Comparison of ENCODE assay signal across 8 cellular contexts in the genomic region with DNA sequence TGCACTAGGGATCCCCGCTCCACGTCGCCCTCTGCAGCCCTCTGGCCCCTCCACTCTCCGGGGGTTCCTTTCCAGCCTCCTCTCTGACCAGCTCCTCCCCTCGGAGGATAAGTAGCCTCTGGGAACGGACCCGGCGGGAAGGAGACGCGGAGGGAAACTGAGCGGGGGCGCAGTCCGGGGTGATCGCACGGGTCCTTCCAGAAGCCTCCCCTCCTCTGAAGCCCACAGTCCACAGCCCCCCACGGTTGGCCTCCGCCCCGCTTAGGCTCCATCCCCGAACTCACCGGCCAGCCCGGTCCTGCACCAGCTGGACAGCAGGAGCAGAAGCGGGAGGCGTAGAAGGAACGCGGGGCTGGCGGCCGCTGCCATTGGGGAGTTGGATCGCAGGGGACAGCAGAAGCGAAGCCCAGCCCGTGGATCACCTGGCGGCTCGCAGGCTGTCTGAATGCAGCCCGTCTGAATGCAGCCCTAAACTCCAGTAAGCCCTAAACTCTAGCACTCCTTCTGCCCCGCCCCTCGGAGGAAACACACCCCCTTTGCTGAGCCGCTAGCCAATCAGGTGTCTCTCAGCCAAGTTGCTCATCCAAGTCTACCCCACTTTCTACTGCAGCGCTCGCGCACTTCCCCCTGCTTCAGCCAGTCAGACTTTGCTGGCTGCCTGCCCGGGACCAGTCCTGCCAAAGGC. TPM values are rescaled to one million over a fixed set of nuclear protein-coding genes. Genes with fewer than 3 reads are reported as not detected.
DNase-seq lines count a peak whose midpoint lies in the region; ATAC-seq and TF ChIP-seq lines count a peak whose summit lies in the region.

A gene with protein sequence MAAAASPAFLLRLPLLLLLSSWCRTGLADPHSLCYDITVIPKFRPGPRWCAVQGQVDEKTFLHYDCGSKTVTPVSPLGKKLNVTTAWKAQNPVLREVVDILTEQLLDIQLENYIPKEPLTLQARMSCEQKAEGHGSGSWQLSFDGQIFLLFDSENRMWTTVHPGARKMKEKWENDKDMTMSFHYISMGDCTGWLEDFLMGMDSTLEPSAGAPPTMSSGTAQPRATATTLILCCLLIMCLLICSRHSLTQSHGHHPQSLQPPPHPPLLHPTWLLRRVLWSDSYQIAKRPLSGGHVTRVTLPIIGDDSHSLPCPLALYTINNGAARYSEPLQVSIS (minus strand): TSS at position 480 of the 685 bp plus-strand sequence. CDS start 111 bp downstream, at position 369.

- no peak within 1 kb of the TSS for H3K56ac ChIP-seq in H9 (ENCODE audit: insufficient read length, low read depth, low read length)

- no peak within 1 kb of the TSS for H4K91ac ChIP-seq in H9 (ENCODE audit: insufficient read length, low read depth, low read length)

- no peak within 1 kb of the TSS for H2BK20ac ChIP-seq in H9 (ENCODE audit: low read depth, low read length, poor library complexity, severe bottlenecking)

- no peaks in the 10 kb centered on the region for H4K20me1 ChIP-seq in H9 (ENCODE audit: control insufficient read depth, insufficient read depth, insufficient read length)

- H2BK15ac ChIP-seq in H9 (ENCODE audit: low read depth, low read length), result no peak within 1 kb of the TSS

- no peak within 1 kb of the TSS for H4K8ac ChIP-seq in H9 (replicated peaks; ENCODE audit: insufficient read length, low read depth, low read length)

- no peaks in the 10 kb centered on the region for H3K79me1 ChIP-seq in H9 (ENCODE audit: insufficient read depth, low read depth, low read length, poor library complexity, severe bottlenecking)

- peak; percentile 95 for DNase-seq in AG08396 (ENCODE audit: low spot score)
- peak; percentile 97 for DNase-seq in H9
- peak; percentile 82 to 92 for DNase-seq in NCI-H524 (lab: John Stamatoyannopoulos, UW)
- peak; percentile 84 to 89 for DNase-seq in activated CD4-positive, alpha-beta T cell treated with anti-CD3 and anti-CD28 coated beads, Interleukin-2, amount 50 U/mL, for 48 hours
- DNase-seq in dermis microvascular lymphatic vessel endothelial cell (ENCODE audit: low read depth in 2 of 2), result peak; percentile 77 to 95
- DNase-seq in left kidney (ENCODE audit: low read depth, low spot score), result peak; percentile 97
- DNase-seq in stimulated activated CD4-positive, alpha-beta T cell treated with anti-CD3 and anti-CD28 coated beads, Interleukin-15, amount 100 ng/mL, for 24 hours, result peak; percentile 91

- H3K27me3 ChIP-seq in H9 (ENCODE audit: insufficient read depth, low read length), result peaks cover 47% of the 10 kb centered on the region

- H3K9me3 Mint-ChIP-seq in H9, result peaks cover 4 to 6% of the 10 kb centered on the region in 2 experiments; a peak in 4 of 5 replicates

- no peak within 1 kb of the TSS for H3K18ac ChIP-seq in H9 (ENCODE audit: insufficient read length, low read depth, low read length)

- H4K5ac ChIP-seq in H9 (ENCODE audit: insufficient read length, low read depth, low read length), result no peak within 1 kb of the TSS

- no peak for ATAC-seq in HG03025 (IDR thresholded peaks at IDR 0.05; ENCODE audit: low FRiP score, unreplicated experiment)

- no peak within 1 kb of the TSS for H3T11ph ChIP-seq in H9 (ENCODE audit: low read length)

- peaks cover 12 to 19% of the 10 kb centered on the region in 2 experiments for H3K4me1 Mint-ChIP-seq in H9

- no peak within 1 kb of the TSS for H3K4ac ChIP-seq in H9 (ENCODE audit: low read depth, low read length)

- H3K27me3 Mint-ChIP-seq in H9 (ENCODE audit: low read depth), result peaks cover 94% of the 10 kb centered on the region

- H3K36me3 Mint-ChIP-seq in H9 (ENCODE audit: insufficient read depth in 1 of 3, low read depth in 3 of 3), result no peaks in the 10 kb centered on the region; a peak in 1 of 7 replicates

- peak within 1 kb of the TSS; percentile 78 for H3K4me2 ChIP-seq in H9 (ENCODE audit: insufficient read depth, insufficient read length, low read length)

- no peak within 1 kb of the TSS for H3K9ac ChIP-seq in H9 (ENCODE audit: extremely low read depth, insufficient read length, low read length)

- TF ChIP-seq CTCF in H9 (conservative IDR thresholded peaks at IDR 0.05), result no peak

- no peaks in the 10 kb centered on the region for H3K79me2 ChIP-seq in H9 (ENCODE audit: insufficient read depth, low read length)

- peaks cover 19% of the 10 kb centered on the region for H3K23me2 ChIP-seq in H9 (ENCODE audit: insufficient read length, low read depth, low read length, poor library complexity, severe bottlenecking)

- no peak within 1 kb of the TSS for H3K23ac ChIP-seq in H9 (ENCODE audit: insufficient read length, low read depth, low read length)

- H3K9me3 ChIP-seq in H9 (ENCODE audit: control insufficient read depth, low read depth, low read length), result no peaks in the 10 kb centered on the region

- H2BK5ac ChIP-seq in H9 (ENCODE audit: insufficient read length, low read length), result no peak within 1 kb of the TSS

- H3K14ac ChIP-seq in H9 (ENCODE audit: insufficient read depth, low read length), result no peak within 1 kb of the TSS

- peak within 1 kb of the TSS; percentile 69 to 87 for H3K4me3 Mint-ChIP-seq in H9

- no peak within 1 kb of the TSS for H2BK12ac ChIP-seq in H9 (ENCODE audit: insufficient read length, low read depth, low read length)

- H2BK120ac ChIP-seq in H9 (ENCODE audit: low read depth, low read length, poor library complexity, severe bottlenecking), result no peak within 1 kb of the TSS

- H2AK5ac ChIP-seq in H9 (ENCODE audit: insufficient read length, low read length), result no peak within 1 kb of the TSS

- H3K4me1 ChIP-seq in H9 (ENCODE audit: insufficient read depth, low read length), result no peaks in the 10 kb centered on the region

- H2AFZ ChIP-seq in H9 (ENCODE audit: low read length), result no peak within 1 kb of the TSS

- no peak within 1 kb of the TSS; a peak in 1 of 7 replicates for H3K27ac Mint-ChIP-seq in H9

- WGBS in H9 (ENCODE audit: extremely low coverage, insufficient read length, low lambda C conversion rate), result no CpG with 5 or more reads among the region's 40 CpGs

- no peak within 1 kb of the TSS for H3K27ac ChIP-seq in H9 (ENCODE audit: insufficient read length, low read depth, low read length)

RNA-seq across cellular contexts. Expression of the gene that starts here (rescaled TPM):
- total RNA-seq in H9 (2021) (not detected in 2 replicates), dermis microvascular lymphatic vessel endothelial cell (under 0.01 and 0.13 TPM in 2 replicates)

Comparison
In these comparisons a context has a peak if more than half of its experiments do, and no peak if none do; other contexts are left out.
1. Peak in DNase-seq and H3K4me2 ChIP-seq in H9; RNA of the gene not detected or under 1 TPM.
2. Peak in DNase-seq in dermis microvascular lymphatic vessel endothelial cell; RNA of the gene not detected or under 1 TPM.